In the genomic region with DNA sequence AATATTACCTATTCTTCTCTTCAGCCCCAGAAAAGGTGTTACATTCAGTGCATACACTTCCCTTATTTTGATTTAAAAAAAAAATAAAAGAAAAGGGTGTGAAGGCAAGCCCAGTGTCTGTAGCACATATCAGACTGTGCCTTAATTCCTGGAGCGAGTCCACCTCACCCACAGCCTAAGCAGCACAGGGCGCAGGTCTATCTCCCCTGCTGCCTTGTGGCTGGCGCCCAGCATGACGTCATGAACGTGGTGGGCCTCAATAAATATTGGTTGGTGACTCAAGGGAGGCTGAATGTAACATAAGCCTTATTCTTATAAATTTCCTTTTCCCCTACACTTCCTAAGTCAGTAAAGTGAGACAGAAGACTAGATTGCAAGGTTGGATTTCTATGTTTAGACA, we compare ENCODE assay signal across 1 cellular context.
A peak's percentile ranks its signal among the peaks of the same experiment; 100 is the strongest.
TF ChIP-seq lines count a peak whose summit lies in the region.

No MANE protein-coding gene starts in this region.

TF ChIP-seq in HEK293, 187 proteins besides CTCF, POLR2A, EP300 and RAD21:
- TF ChIP-seq TRIM28 (IDR thresholded peaks at IDR 0.05; ENCODE audit: borderline replicate concordance, low read length) = no peak
- TF ChIP-seq, protein P1, sequence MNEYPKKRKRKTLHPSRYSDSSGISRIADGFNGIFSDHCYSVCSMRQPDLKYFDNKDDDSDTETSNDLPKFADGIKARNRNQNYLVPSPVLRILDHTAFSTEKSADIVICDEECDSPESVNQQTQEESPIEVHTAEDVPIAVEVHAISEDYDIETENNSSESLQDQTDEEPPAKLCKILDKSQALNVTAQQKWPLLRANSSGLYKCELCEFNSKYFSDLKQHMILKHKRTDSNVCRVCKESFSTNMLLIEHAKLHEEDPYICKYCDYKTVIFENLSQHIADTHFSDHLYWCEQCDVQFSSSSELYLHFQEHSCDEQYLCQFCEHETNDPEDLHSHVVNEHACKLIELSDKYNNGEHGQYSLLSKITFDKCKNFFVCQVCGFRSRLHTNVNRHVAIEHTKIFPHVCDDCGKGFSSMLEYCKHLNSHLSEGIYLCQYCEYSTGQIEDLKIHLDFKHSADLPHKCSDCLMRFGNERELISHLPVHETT (tag by site-specific recombination; IDR thresholded peaks at IDR 0.05) = no peak
- no peak for TF ChIP-seq KLF7 (tag by site-specific recombination; IDR thresholded peaks at IDR 0.05; ENCODE audit: borderline replicate concordance)
- no peak for TF ChIP-seq ZNF140 (tag by site-specific recombination; IDR thresholded peaks at IDR 0.05)
- TF ChIP-seq ZBTB21 (tag by site-specific recombination; IDR thresholded peaks at IDR 0.05) = peak; percentile 25; the same call in 1 of the 2 replicates
- no peak for TF ChIP-seq OVOL3 (tag by site-specific recombination; IDR thresholded peaks at IDR 0.05)
- peak; percentile 58 for TF ChIP-seq GLIS1 (tag by site-specific recombination; IDR thresholded peaks at IDR 0.05)
- TF ChIP-seq ZNF830 (tag by site-specific recombination; IDR thresholded peaks at IDR 0.05; ENCODE audit: low read depth) = no peak
- peak; percentile 56 for TF ChIP-seq ZBTB8A (tag by site-specific recombination; IDR thresholded peaks at IDR 0.05)
- TF ChIP-seq, protein P2, sequence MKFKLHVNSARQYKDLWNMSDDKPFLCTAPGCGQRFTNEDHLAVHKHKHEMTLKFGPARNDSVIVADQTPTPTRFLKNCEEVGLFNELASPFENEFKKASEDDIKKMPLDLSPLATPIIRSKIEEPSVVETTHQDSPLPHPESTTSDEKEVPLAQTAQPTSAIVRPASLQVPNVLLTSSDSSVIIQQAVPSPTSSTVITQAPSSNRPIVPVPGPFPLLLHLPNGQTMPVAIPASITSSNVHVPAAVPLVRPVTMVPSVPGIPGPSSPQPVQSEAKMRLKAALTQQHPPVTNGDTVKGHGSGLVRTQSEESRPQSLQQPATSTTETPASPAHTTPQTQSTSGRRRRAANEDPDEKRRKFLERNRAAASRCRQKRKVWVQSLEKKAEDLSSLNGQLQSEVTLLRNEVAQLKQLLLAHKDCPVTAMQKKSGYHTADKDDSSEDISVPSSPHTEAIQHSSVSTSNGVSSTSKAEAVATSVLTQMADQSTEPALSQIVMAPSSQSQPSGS (tag by site-specific recombination; IDR thresholded peaks at IDR 0.05; ENCODE audit: low read depth) = peak; percentile 90
- TF ChIP-seq ZNF202 (tag by site-specific recombination; IDR thresholded peaks at IDR 0.05; ENCODE audit: borderline replicate concordance) = no peak
- peak; percentile 73 for TF ChIP-seq ZNF629 (tag by site-specific recombination; IDR thresholded peaks at IDR 0.05)
- TF ChIP-seq ZNF23 (tag by site-specific recombination; IDR thresholded peaks at IDR 0.05; ENCODE audit: borderline replicate concordance) = no peak
- TF ChIP-seq ZNF48 (tag by site-specific recombination; IDR thresholded peaks at IDR 0.05) = no peak
- TF ChIP-seq ZFHX2 (tag by site-specific recombination; conservative IDR thresholded peaks at IDR 0.05) = no peak
- TF ChIP-seq ZIC2 (tag by site-specific recombination; IDR thresholded peaks at IDR 0.05) = peak; percentile 58
- no peak for TF ChIP-seq KLF8 (tag by site-specific recombination; IDR thresholded peaks at IDR 0.05)
- no peak for TF ChIP-seq ZNF146 (tag by site-specific recombination; IDR thresholded peaks at IDR 0.05)
- no peak for TF ChIP-seq ZFP37 (tag by site-specific recombination; IDR thresholded peaks at IDR 0.05)
- no peak for TF ChIP-seq ZNF138 (tag by site-specific recombination; IDR thresholded peaks at IDR 0.05; ENCODE audit: borderline replicate concordance)
- TF ChIP-seq PRDM1 (tag by site-specific recombination; IDR thresholded peaks at IDR 0.05) = no peak
